In the genomic region with DNA sequence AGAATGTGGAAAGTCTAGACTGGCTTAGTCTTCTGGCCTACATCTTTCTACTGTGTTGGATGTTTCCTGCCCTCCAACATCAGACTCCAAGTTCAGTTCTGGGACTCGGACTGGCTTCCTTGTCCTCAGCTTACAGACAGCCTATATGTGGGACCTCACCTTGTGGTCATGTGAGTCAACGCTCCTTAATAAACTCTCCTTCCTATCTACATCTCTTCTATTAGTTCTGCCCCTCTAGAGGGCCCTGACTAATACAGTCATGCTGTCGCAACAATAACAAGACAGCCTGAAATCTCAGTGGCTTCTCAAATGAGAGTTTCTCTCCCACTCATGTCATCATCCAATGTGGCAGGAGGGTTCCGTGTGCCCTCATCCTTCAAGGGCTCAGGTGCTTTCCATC, we compare ENCODE assay signal across 21 cellular contexts.
"Had no signal": no experiment of that assay in that cellular context is flagged by ENCODE, and none has a peak within 500 bp of the region (broad histone marks: within the 10 kb centered on the region; RNA-seq: fewer than 3 reads in every experiment).

No MANE protein-coding gene starts in this region.

- ATAC-seq: natural killer cell treated with Interleukin-12 subunit alpha and Interleukin-12 subunit beta and Interleukin-15 and Interleukin-18, amount 100 ng/mL, for 72 hours had no signal

- H3K36me3 ChIP-seq: left ventricle myocardium inferior, right atrium auricular region, tibial nerve had no signal

- H3K4me3 ChIP-seq: hepatocyte, left ventricle myocardium inferior, right atrium auricular region, skin epidermis, tibial nerve had no signal

- H3K27me3 ChIP-seq: hepatocyte, right atrium auricular region, tibial nerve had no signal

- FAIRE-seq: kidney, TTC549 had no signal

- DNase-seq: activated B cell treated with CpG ODN at 0.5 μM for 24 hours; activated CD4-positive, alpha-beta T cell treated with anti-CD3 and anti-CD28 coated beads for 48 hours; activated CD8-positive, alpha-beta memory T cell treated with anti-CD3 and anti-CD28 coated beads for 24 hours; activated naive CD8-positive, alpha-beta T cell treated with anti-CD3 and anti-CD28 coated beads, Interleukin-2, amount 10 ng/mL, durations not matched to agents 7 days and 5 days; anterior cingulate cortex; endodermal cell; kidney; left ventricle myocardium inferior; mesendoderm; posterior cingulate gyrus; stimulated activated CD4-positive, alpha-beta T cell treated with anti-CD3 and anti-CD28 coated beads, Interleukin-15, amount 100 ng/mL, for 24 hours; stimulated activated CD4-positive, alpha-beta T cell treated with anti-CD3 and anti-CD28 coated beads, Interleukin-4, amount 100 ng/mL, for 1 hour; stimulated activated naive CD4-positive, alpha-beta T cell; substantia nigra; T-helper 2 cell had no signal
